ENCODE assay signal across 23 cellular contexts in genomic region chr1:207951652-207952051, GRCh38. TPM values are rescaled to one million over a fixed set of nuclear protein-coding genes. Genes with fewer than 3 reads are reported as not detected.
"Had no signal": no experiment of that assay in that cellular context is flagged by ENCODE, and none has a peak within 500 bp of the region (broad histone marks: within the 10 kb centered on the region; RNA-seq: fewer than 3 reads in every experiment).

No MANE protein-coding gene starts in this region.

- H3K4me1 ChIP-seq: gastrocnemius medialis, parathyroid adenoma, transverse colon, vagina had no signal

- H3K27ac ChIP-seq: coronary artery, gastrocnemius medialis, left lung, parathyroid adenoma, skin epidermis, spleen, transverse colon, vagina had no signal

- H3K79me2 ChIP-seq: parathyroid adenoma had no signal

- H3K36me3 ChIP-seq: gastrocnemius medialis, left lung, spleen, transverse colon, vagina had no signal

- H3K9me3 ChIP-seq: left lung, mucosa of descending colon, spleen, transverse colon, vagina had no signal

- FAIRE-seq: endothelial cell of umbilical vein, kidney had no signal

- H3K4me3 ChIP-seq: coronary artery, gastrocnemius medialis, left lung, mucosa of descending colon, skin epidermis, spleen, transverse colon, vagina had no signal

- H2AFZ ChIP-seq: parathyroid adenoma had no signal

- DNase-seq: dermis blood vessel endothelial cell; effector memory CD4-positive, alpha-beta T cell; foreskin fibroblast; gastrocnemius medialis; head of caudate nucleus; kidney; left lung; mesenchymal stem cell; mucosa of descending colon; naive B cell; right cardiac atrium; spleen; stimulated activated CD4-positive, alpha-beta T cell treated with anti-CD3 and anti-CD28 coated beads, Interleukin-4, amount 100 ng/mL, for 4 hours; stimulated activated naive CD8-positive, alpha-beta T cell treated with anti-CD3 and anti-CD28 coated beads, Interleukin-15, Interleukin-2, amounts not matched to agents 100 U/mL and 50 U/mL, for 24 hours; substantia nigra; transverse colon had no signal

- ATAC-seq: gastrocnemius medialis; left lung; mucosa of descending colon; natural killer cell treated with Interleukin-12 subunit alpha and Interleukin-12 subunit beta and Interleukin-15 and Interleukin-18, amount 100 ng/mL, for 72 hours; right cardiac atrium; stimulated activated memory B cell treated with anti-CD40 and anti-IgM and Interleukin-4, amounts not matched to agents 10 μg/mL and 1 μg/mL and 100 μg/mL, for 72 hours; stimulated activated naive CD8-positive, alpha-beta T cell treated with anti-CD3 and anti-CD28 coated beads, Interleukin-15, Interleukin-2, amounts not matched to agents 100 U/mL and 50 U/mL, for 24 hours had no signal

- H3K27me3 ChIP-seq: gastrocnemius medialis, left lung, spleen, vagina had no signal

- H3K9ac ChIP-seq: parathyroid adenoma had no signal

RNA-seq across cellular contexts. Expression of gene CD34, which starts 40.7 kb away (rescaled TPM):
- total RNA-seq: natural killer cell treated with Interleukin-12 subunit alpha and Interleukin-12 subunit beta and Interleukin-15 and Interleukin-18, amount 100 ng/mL, for 72 hours had no signal
